In the genomic region with DNA sequence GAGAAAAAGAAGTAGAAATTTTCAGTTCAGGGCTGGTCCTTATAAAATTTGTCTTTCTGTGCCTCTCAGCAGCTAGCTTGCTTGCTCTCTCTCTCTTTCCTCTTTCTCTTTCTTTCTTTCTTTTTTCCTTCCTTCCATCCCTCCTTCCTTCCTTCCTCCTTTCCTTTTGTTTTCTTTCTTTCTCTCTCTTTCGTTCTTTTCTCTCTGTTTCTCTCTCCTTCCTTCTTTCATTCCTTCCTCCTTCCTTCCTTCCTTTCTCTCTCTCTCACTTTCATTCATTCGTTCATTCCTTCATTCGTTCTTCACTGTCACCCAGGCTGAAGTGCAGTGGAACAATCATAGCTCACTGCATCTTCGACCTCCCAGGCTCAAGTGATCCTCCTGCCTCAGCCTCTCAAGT, we compare ENCODE assay signal across 9 cellular contexts.
"Had no signal": no experiment of that assay in that cellular context is flagged by ENCODE, and none has a peak within 500 bp of the region (broad histone marks: within the 10 kb centered on the region; RNA-seq: fewer than 3 reads in every experiment).

No MANE protein-coding gene starts in this region.

- H3K27ac Mint-ChIP-seq: GM23338, H9, HFFc6, IgD-negative memory B cell had no signal

- H2AFZ ChIP-seq: GM23338 had no signal

- H3K36me3 Mint-ChIP-seq: IgD-negative memory B cell had no signal

- H3K9me3 Mint-ChIP-seq: GM23338, H9, HFFc6 had no signal

- H3K4me3 ChIP-seq: GM23338 had no signal

- H3K27ac ChIP-seq: HL-60 had no signal

- H3K4me1 Mint-ChIP-seq: IgD-negative memory B cell had no signal

- H3K4me3 Mint-ChIP-seq: GM23338, H9, HFFc6, IgD-negative memory B cell had no signal

- ATAC-seq: GM23338, HepG2 had no signal

- H3K4me2 ChIP-seq: GM23338 had no signal

- DNase-seq: H9, HCEC 1CT, HFFc6 had no signal

- FAIRE-seq: H1, H54, HepG2 had no signal
